ENCODE assay signal across 9 cellular contexts in genomic region chr5:136802382-136802781, GRCh38.
DNase-seq lines count a peak whose midpoint lies in the region; ATAC-seq and TF ChIP-seq lines count a peak whose summit lies in the region.
"Had no signal": no experiment of that assay in that cellular context is flagged by ENCODE, and none has a peak within 500 bp of the region (broad histone marks: within the 10 kb centered on the region; RNA-seq: fewer than 3 reads in every experiment).

No MANE protein-coding gene starts in this region.

- H3K4me3 Mint-ChIP-seq in naive thymus-derived CD8-positive, alpha-beta T cell, result no peak overlapping the region
- H3K4me3 Mint-ChIP-seq: activated T-helper 17 cell treated with anti-CD3 and anti-CD28 coated beads, Interleukin-2, amount 50 U/mL, for 72 hours had no signal

- H3K27me3 ChIP-seq in adrenal gland, result no peaks in the 10 kb centered on the region

- POLR2A ChIA-PET in naive thymus-derived CD8-positive, alpha-beta T cell (lab: Charles Lee), result no interaction called here

- no peak for TF ChIP-seq POLR2A in adrenal gland (IDR thresholded peaks at IDR 0.05)

- TF ChIP-seq CTCF in AG10803 (conservative IDR thresholded peaks at IDR 0.05; ENCODE audit: low read length) (peak; percentile 59), adrenal gland (IDR thresholded peaks at IDR 0.05) (peak in 5 of 6 experiments; percentile 50 to 68 (median 55))

- H3K9me3 Mint-ChIP-seq in naive thymus-derived CD8-positive, alpha-beta T cell, result peaks cover 0 to 28% (median 7%) of the 10 kb centered on the region in 9 donors

- DNase-seq in AG10803 (ENCODE audit: low read depth) (peak; percentile 43), LHCN-M2 (ENCODE audit: low read depth) (peak; percentile 33), adrenal gland (peak in 5 of 7 donors; percentile 26 to 71 (median 44)), kidney tubule cell (ENCODE audit: low spot score) (peak; percentile 46), NCI-H1930 (lab: John Stamatoyannopoulos, UW) (no peak)
- DNase-seq in naive thymus-derived CD8-positive, alpha-beta T cell, result no peak

- H3K27me3 Mint-ChIP-seq in naive thymus-derived CD8-positive, alpha-beta T cell, result peaks cover 0 to 3% (median 0%) of the 10 kb centered on the region in 5 donors
- H3K27me3 Mint-ChIP-seq: activated T-helper 17 cell treated with anti-CD3 and anti-CD28 coated beads, Interleukin-2, amount 50 U/mL, for 72 hours had no signal

- H3K9me3 ChIP-seq in adrenal gland (replicated peaks in 1 of 3), result no peaks in the 10 kb centered on the region

- no peak overlapping the region for H3K4me3 ChIP-seq in AG10803 (ENCODE audit: low read length)
- no peak overlapping the region for H3K4me3 ChIP-seq in adrenal gland

- no peaks in the 10 kb centered on the region for H3K4me1 Mint-ChIP-seq in naive thymus-derived CD8-positive, alpha-beta T cell
- H3K4me1 Mint-ChIP-seq: activated T-helper 17 cell treated with anti-CD3 and anti-CD28 coated beads, Interleukin-2, amount 50 U/mL, for 72 hours had no signal

- ATAC-seq in HG03521 (IDR thresholded peaks at IDR 0.05; ENCODE audit: unreplicated experiment) (no peak), GM21423 (IDR thresholded peaks at IDR 0.05; ENCODE audit: unreplicated experiment) (no peak)
- ATAC-seq in naive thymus-derived CD8-positive, alpha-beta T cell, result no peak
- ATAC-seq: activated T-helper 17 cell treated with anti-CD3 and anti-CD28 coated beads, Interleukin-2, amount 50 U/mL, for 72 hours had no signal

- H3K36me3 ChIP-seq in adrenal gland (replicated peaks in 1 of 2), result no peaks in the 10 kb centered on the region

- WGBS in adrenal gland, 4 donors, result 43 to 47% (median 44%) methylated on average over 2 of the region's 2 CpGs

- H3K27ac ChIP-seq in adrenal gland, result no peak overlapping the region

- no peak overlapping the region for H3K27ac Mint-ChIP-seq in naive thymus-derived CD8-positive, alpha-beta T cell
- H3K27ac Mint-ChIP-seq: activated T-helper 17 cell treated with anti-CD3 and anti-CD28 coated beads, Interleukin-2, amount 50 U/mL, for 72 hours had no signal

- H3K36me3 Mint-ChIP-seq in naive thymus-derived CD8-positive, alpha-beta T cell, result peaks cover 0 to 3% (median 0%) of the 10 kb centered on the region in 3 donors

- intact Hi-C loops in adrenal gland (cut with DNase I), result loop anchor here in 1 of 2 donors (5.0 to 10.0 kb wide), 3 partner anchors 272 to 695 kb away; partner anchors contain the start of gene SPOCK1

- H3K4me1 ChIP-seq in adrenal gland (replicated peaks in 1 of 2), result peaks cover 0 to 14% of the 10 kb centered on the region in 2 donors

Comparison
In these comparisons a context has a peak if more than half of its experiments do, and no peak if none do; other contexts are left out.
1. DNase-seq: peak in AG10803 (single experiment), LHCN-M2 (single experiment), adrenal gland (5 of 7) and kidney tubule cell (single experiment); none in naive thymus-derived CD8-positive, alpha-beta T cell (0 of 10) and NCI-H1930 (0 of 2).